In genomic region chr14:22515961-22516360, GRCh38 we compare ENCODE assay signal across 1 cellular context.
TF ChIP-seq lines count a peak whose summit lies in the region.

No MANE protein-coding gene starts in this region.

TF ChIP-seq in SK-N-SH, 30 proteins besides CTCF, POLR2A, EP300 and RAD21 (continued from another document):
- no peak for TF ChIP-seq RCOR1 (IDR thresholded peaks at IDR 0.05; ENCODE audit: low read length)
- no peak for TF ChIP-seq MXI1 (IDR thresholded peaks at IDR 0.05; ENCODE audit: low read depth, low read length)
